Comparison of ENCODE assay signal across 13 cellular contexts in genomic region chr5:10556331-10556807, GRCh38. TPM values are rescaled to one million over a fixed set of nuclear protein-coding genes. Genes with fewer than 3 reads are reported as not detected.
DNase-seq lines count a peak whose midpoint lies in the region; ATAC-seq and TF ChIP-seq lines count a peak whose summit lies in the region.
"Had no signal": no experiment of that assay in that cellular context is flagged by ENCODE, and none has a peak within 500 bp of the region (broad histone marks: within the 10 kb centered on the region; RNA-seq: fewer than 3 reads in every experiment).

No MANE protein-coding gene starts in this region.

- no peaks in the 10 kb centered on the region for H3K9me3 Mint-ChIP-seq in activated T-cell treated with anti-CD3 and anti-CD28 coated beads, Interleukin-2, amount 50 U/mL, for 72 hours
- no peaks in the 10 kb centered on the region for H3K9me3 Mint-ChIP-seq in activated T-cell treated with anti-CD3 and anti-CD28 coated beads, Interleukin-2, amount 50 U/mL, for 24 hours
- H3K9me3 Mint-ChIP-seq: mesothelial cell of epicardium had no signal

- H3K4me3 ChIP-seq in HEK293 (ENCODE audit: low read depth, low read length), result no peak overlapping the region
- H3K4me3 ChIP-seq: gastrocnemius medialis had no signal

- DNase-seq in A172 (ENCODE audit: low spot score) (peak; percentile 86), iris pigment epithelial cell (ENCODE audit: low read depth) (peak; percentile 80), NCI-H748 (lab: John Stamatoyannopoulos, UW; ENCODE audit: unreplicated experiment) (no peak), NCI-H2081 treated with DMSO at 0.1 percent for 48 hours (lab: John Stamatoyannopoulos, UW) (no peak)
- no peak for DNase-seq in activated T-cell treated with anti-CD3 and anti-CD28 coated beads, Interleukin-2, amount 50 U/mL, for 72 hours
- DNase-seq in activated T-cell treated with anti-CD3 and anti-CD28 coated beads, Interleukin-2, amount 50 U/mL, for 24 hours, result no peak
- DNase-seq: activated CD4-positive, alpha-beta T cell treated with anti-CD3 and anti-CD28 coated beads, Interleukin-2, amount 50 U/mL, for 48 hours; gastrocnemius medialis; NCI-H1417 treated with DMSO at 0.1 percent for 48 hours; SHP77 had no signal

- TF ChIP-seq CTCF in HEK293 (tag by site-specific recombination; IDR thresholded peaks at IDR 0.05), result no peak
- TF ChIP-seq CTCF in VCaP (conservative IDR thresholded peaks at IDR 0.05), result no peak

- peak overlapping the region; percentile 36; the same call in 1 of the 2 replicates for H3K27ac ChIP-seq in HEK293 (ENCODE audit: extremely low read depth, low read depth, low read length)
- peak overlapping the region; percentile 69; the same call in 1 of the 2 replicates for H3K27ac ChIP-seq in VCaP
- H3K27ac ChIP-seq: gastrocnemius medialis had no signal

- POLR2A ChIA-PET in HEK293 (lab: Yijun Ruan, JAX), result interaction anchor here (0.6 to 1.2 kb wide), 3 partner anchors 10 to 186 kb away, joined by 3 to 4 read pairs (median 3); no protein-coding TSS in a partner anchor

- ATAC-seq in activated T-cell treated with anti-CD3 and anti-CD28 coated beads, Interleukin-2, amount 50 U/mL, for 72 hours (replicated peaks in 1 of 2), result no peak
- ATAC-seq: gastrocnemius medialis had no signal

- peaks cover 6% of the 10 kb centered on the region for H3K4me1 Mint-ChIP-seq in activated T-cell treated with anti-CD3 and anti-CD28 coated beads, Interleukin-2, amount 50 U/mL, for 72 hours (ENCODE audit: low read depth)
- H3K4me1 Mint-ChIP-seq in activated T-cell treated with anti-CD3 and anti-CD28 coated beads, Interleukin-2, amount 50 U/mL, for 24 hours (ENCODE audit: low read depth), result peaks cover 10% of the 10 kb centered on the region

- no peak overlapping the region for H3K4me3 Mint-ChIP-seq in activated T-cell treated with anti-CD3 and anti-CD28 coated beads, Interleukin-2, amount 50 U/mL, for 72 hours
- no peak overlapping the region for H3K4me3 Mint-ChIP-seq in activated T-cell treated with anti-CD3 and anti-CD28 coated beads, Interleukin-2, amount 50 U/mL, for 24 hours
- H3K4me3 Mint-ChIP-seq: mesothelial cell of epicardium had no signal

- H3K36me3 ChIP-seq in HEK293 (ENCODE audit: control insufficient read depth in 2 of 2, insufficient read depth in 1 of 2, low read length in 2 of 2), result no peaks in the 10 kb centered on the region
- H3K36me3 ChIP-seq: gastrocnemius medialis had no signal

- no peaks in the 10 kb centered on the region for H3K9me3 ChIP-seq in HEK293 (ENCODE audit: control insufficient read depth, insufficient read depth, low read depth, low read length)
- H3K9me3 ChIP-seq: gastrocnemius medialis had no signal

- CTCF ChIA-PET in HEK293 (lab: Yijun Ruan, JAX), result interaction anchor here (0.6 to 1.0 kb wide), 2 partner anchors 72 to 133 kb away, joined by 3 to 6 read pairs; no protein-coding TSS in a partner anchor

- no peak overlapping the region for H3K27ac Mint-ChIP-seq in activated T-cell treated with anti-CD3 and anti-CD28 coated beads, Interleukin-2, amount 50 U/mL, for 72 hours
- H3K27ac Mint-ChIP-seq in activated T-cell treated with anti-CD3 and anti-CD28 coated beads, Interleukin-2, amount 50 U/mL, for 24 hours, result no peak overlapping the region
- H3K27ac Mint-ChIP-seq: mesothelial cell of epicardium had no signal

- no peaks in the 10 kb centered on the region for H3K36me3 Mint-ChIP-seq in activated T-cell treated with anti-CD3 and anti-CD28 coated beads, Interleukin-2, amount 50 U/mL, for 72 hours (ENCODE audit: insufficient read depth in 2 of 2)
- H3K36me3 Mint-ChIP-seq in activated T-cell treated with anti-CD3 and anti-CD28 coated beads, Interleukin-2, amount 50 U/mL, for 24 hours (ENCODE audit: low read depth), result no peaks in the 10 kb centered on the region
- H3K36me3 Mint-ChIP-seq: mesothelial cell of epicardium had no signal

- peaks cover 22% of the 10 kb centered on the region for H3K4me1 ChIP-seq in HEK293 (ENCODE audit: control insufficient read depth, insufficient read depth, low read length)
- H3K4me1 ChIP-seq: gastrocnemius medialis had no signal

- H3K27me3 Mint-ChIP-seq in activated T-cell treated with anti-CD3 and anti-CD28 coated beads, Interleukin-2, amount 50 U/mL, for 72 hours (ENCODE audit: low read depth), result peaks cover 39% of the 10 kb centered on the region
- H3K27me3 Mint-ChIP-seq in activated T-cell treated with anti-CD3 and anti-CD28 coated beads, Interleukin-2, amount 50 U/mL, for 24 hours, result peaks cover 25% of the 10 kb centered on the region

TF ChIP-seq in HEK293, 187 proteins besides CTCF, POLR2A, EP300 and RAD21 (continues in another document):
- no peak for TF ChIP-seq PBX3 (CRISPR knock-in tag; IDR thresholded peaks at IDR 0.05)
- TF ChIP-seq SCRT2 (tag by site-specific recombination; IDR thresholded peaks at IDR 0.05), result no peak
- no peak for TF ChIP-seq YY2 (tag by site-specific recombination; IDR thresholded peaks at IDR 0.05)
- TF ChIP-seq ZNF132 (tag by site-specific recombination; IDR thresholded peaks at IDR 0.05; ENCODE audit: borderline replicate concordance), result no peak
- no peak for TF ChIP-seq ZNF138 (tag by site-specific recombination; IDR thresholded peaks at IDR 0.05; ENCODE audit: borderline replicate concordance)
- no peak for TF ChIP-seq ZBTB8A (tag by site-specific recombination; IDR thresholded peaks at IDR 0.05)
- TF ChIP-seq ZBTB11 (tag by site-specific recombination; conservative IDR thresholded peaks at IDR 0.05; ENCODE audit: low read depth), result no peak
- TF ChIP-seq ZNF26 (tag by site-specific recombination; IDR thresholded peaks at IDR 0.05), result no peak
- 0 out of 2 replicates have a peak, but pooled peaks have one; percentile 40 for TF ChIP-seq ZBTB6 (tag by site-specific recombination; IDR thresholded peaks at IDR 0.05)
- TF ChIP-seq KLF7 (tag by site-specific recombination; IDR thresholded peaks at IDR 0.05; ENCODE audit: borderline replicate concordance), result no peak
- TF ChIP-seq ZNF37A (tag by site-specific recombination; IDR thresholded peaks at IDR 0.05), result no peak
- TF ChIP-seq ZBTB20 (tag by site-specific recombination; IDR thresholded peaks at IDR 0.05), result 0 out of 2 replicates have a peak, but pooled peaks have one; percentile 5
- no peak for TF ChIP-seq GLI2 (tag by site-specific recombination; IDR thresholded peaks at IDR 0.05; ENCODE audit: borderline replicate concordance, low read depth)

RNA-seq across cellular contexts. Expression of gene ANKRD33B, which starts 7.5 kb away (rescaled TPM):
- 1.2 and 2.3 TPM in 2 replicates for total RNA-seq in A172 (2014; rRNA removed; shearing (Covaris generic))
- total RNA-seq in activated T-cell treated with anti-CD3 and anti-CD28 coated beads, Interleukin-2, amount 50 U/mL, for 72 hours, result 10 to 100 TPM in 1 of 2 donors, 1 to 10 TPM in 1; 6.2 to 12.0 TPM

Comparison
In these comparisons a context has a peak if more than half of its experiments do, and no peak if none do; other contexts are left out.
1. DNase-seq: peak in A172 (single experiment) and iris pigment epithelial cell (single experiment); none in activated T-cell treated with anti-CD3 and anti-CD28 coated beads, Interleukin-2, amount 50 U/mL, for 72 hours (0 of 2), NCI-H748 (single experiment), NCI-H2081 treated with DMSO at 0.1 percent for 48 hours (single experiment) and activated T-cell treated with anti-CD3 and anti-CD28 coated beads, Interleukin-2, amount 50 U/mL, for 24 hours (single experiment).